Comparison of ENCODE assay signal across 1 cellular context in the genomic region with DNA sequence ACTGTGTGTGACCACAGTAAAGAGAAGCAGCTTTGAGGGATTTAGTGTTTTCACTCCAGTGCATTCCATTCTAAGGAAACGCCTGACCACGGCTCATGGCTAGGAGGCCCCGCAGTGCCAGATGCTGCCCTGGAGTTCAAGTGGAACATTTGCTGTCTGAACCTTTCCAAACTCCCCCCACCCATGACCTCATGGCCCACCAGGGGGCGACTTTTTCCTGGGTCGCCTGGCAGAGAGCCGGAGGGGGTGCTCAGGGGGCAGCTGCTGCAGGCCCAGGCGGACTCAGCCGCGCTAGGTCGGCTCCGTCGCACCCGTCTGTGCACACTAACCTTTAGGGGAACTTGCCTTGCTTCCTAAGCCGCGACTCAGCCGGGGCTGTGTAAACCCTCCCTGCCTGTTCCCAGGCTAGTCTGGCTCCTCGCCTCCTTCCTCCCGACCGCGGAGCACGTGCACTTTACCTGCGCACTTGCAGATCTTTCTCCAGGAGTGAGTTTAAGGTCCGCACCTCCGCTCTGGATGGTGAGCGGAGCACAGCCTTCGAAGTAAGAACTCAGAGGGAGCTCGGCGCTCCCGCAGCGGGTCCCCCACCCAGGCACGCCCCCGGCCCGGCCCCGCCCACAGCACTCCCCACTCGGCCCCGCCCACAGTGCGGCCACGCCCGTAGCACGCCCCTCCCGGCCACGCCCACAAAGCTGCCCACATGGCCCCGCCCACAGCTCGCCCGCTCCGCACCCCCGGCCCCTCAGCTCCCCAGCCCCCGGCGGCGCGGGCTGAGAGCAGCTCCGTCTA.
TF ChIP-seq lines count a peak whose summit lies in the region.

A gene (minus strand): TSS at position 550 of the 789 bp plus-strand sequence. CDS start 17,441 bp downstream, outside the sequence.

TF ChIP-seq in K562, 482 proteins besides CTCF, POLR2A, EP300 and RAD21 (continued from another document and continues in another):
- TF ChIP-seq, protein P1, sequence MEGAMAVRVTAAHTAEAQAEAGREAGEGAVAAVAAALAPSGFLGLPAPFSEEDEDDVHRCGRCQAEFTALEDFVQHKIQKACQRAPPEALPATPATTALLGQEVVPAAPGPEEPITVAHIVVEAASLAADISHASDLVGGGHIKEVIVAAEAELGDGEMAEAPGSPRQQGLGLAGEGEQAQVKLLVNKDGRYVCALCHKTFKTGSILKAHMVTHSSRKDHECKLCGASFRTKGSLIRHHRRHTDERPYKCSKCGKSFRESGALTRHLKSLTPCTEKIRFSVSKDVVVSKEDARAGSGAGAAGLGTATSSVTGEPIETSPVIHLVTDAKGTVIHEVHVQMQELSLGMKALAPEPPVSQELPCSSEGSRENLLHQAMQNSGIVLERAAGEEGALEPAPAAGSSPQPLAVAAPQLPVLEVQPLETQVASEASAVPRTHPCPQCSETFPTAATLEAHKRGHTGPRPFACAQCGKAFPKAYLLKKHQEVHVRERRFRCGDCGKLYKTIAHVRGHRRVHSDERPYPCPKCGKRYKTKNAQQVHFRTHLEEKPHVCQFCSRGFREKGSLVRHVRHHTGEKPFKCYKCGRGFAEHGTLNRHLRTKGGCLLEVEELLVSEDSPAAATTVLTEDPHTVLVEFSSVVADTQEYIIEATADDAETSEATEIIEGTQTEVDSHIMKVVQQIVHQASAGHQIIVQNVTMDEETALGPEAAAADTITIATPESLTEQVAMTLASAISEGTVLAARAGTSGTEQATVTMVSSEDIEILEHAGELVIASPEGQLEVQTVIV (CRISPR knock-in tag; IDR thresholded peaks at IDR 0.05; ENCODE audit: borderline replicate concordance): no peak
- TF ChIP-seq, protein P2, sequence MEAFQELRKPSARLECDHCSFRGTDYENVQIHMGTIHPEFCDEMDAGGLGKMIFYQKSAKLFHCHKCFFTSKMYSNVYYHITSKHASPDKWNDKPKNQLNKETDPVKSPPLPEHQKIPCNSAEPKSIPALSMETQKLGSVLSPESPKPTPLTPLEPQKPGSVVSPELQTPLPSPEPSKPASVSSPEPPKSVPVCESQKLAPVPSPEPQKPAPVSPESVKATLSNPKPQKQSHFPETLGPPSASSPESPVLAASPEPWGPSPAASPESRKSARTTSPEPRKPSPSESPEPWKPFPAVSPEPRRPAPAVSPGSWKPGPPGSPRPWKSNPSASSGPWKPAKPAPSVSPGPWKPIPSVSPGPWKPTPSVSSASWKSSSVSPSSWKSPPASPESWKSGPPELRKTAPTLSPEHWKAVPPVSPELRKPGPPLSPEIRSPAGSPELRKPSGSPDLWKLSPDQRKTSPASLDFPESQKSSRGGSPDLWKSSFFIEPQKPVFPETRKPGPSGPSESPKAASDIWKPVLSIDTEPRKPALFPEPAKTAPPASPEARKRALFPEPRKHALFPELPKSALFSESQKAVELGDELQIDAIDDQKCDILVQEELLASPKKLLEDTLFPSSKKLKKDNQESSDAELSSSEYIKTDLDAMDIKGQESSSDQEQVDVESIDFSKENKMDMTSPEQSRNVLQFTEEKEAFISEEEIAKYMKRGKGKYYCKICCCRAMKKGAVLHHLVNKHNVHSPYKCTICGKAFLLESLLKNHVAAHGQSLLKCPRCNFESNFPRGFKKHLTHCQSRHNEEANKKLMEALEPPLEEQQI (IDR thresholded peaks at IDR 0.05): no peak
- TF ChIP-seq BCOR (IDR thresholded peaks at IDR 0.05) (0 out of 2 replicates have a peak, but pooled peaks have one; percentile 21), MAZ (CRISPR knock-in tag; conservative IDR thresholded peaks at IDR 0.05 in 1 of 2, IDR thresholded peaks at IDR 0.05 in 1 of 2) (peak in 1 of 2 experiments; percentile 79; a peak in 2 of 4 replicates), SMAD2 (IDR thresholded peaks at IDR 0.05; ENCODE audit: low read depth, low read length) (no peak), PHF21A (IDR thresholded peaks at IDR 0.05; ENCODE audit: borderline replicate concordance, low read depth) (0 out of 2 replicates have a peak, but pooled peaks have one; percentile 9), GATAD2A (IDR thresholded peaks at IDR 0.05) (0 out of 2 replicates have a peak, but pooled peaks have one; percentile 24), STAG1 (CRISPR knock-in tag; IDR thresholded peaks at IDR 0.05; ENCODE audit: borderline replicate concordance) (peak; percentile 67; the same call in 1 of the 2 replicates), ZNF561 (CRISPR knock-in tag; conservative IDR thresholded peaks at IDR 0.05) (no peak), CBX3 (IDR thresholded peaks at IDR 0.05; ENCODE audit: borderline replicate concordance in 1 of 2, low read length in 2 of 2) (peak in 1 of 2 experiments; percentile 71; a peak in 1 of 3 replicates), RBFOX2 (IDR thresholded peaks at IDR 0.05; ENCODE audit: low read depth, low read length) (peak; percentile 36; the same call in 1 of the 2 replicates), MYNN (IDR thresholded peaks at IDR 0.05) (no peak), MYNN (CRISPR knock-in tag; IDR thresholded peaks at IDR 0.05) (no peak), NFIC (IDR thresholded peaks at IDR 0.05) (peak; percentile 60), KHSRP (IDR thresholded peaks at IDR 0.05) (no peak), NRF1 (conservative IDR thresholded peaks at IDR 0.05 in 1 of 2, IDR thresholded peaks at IDR 0.05 in 1 of 2) (peak; percentile 27 to 36; a peak in 2 of 4 replicates)
- TF ChIP-seq, protein P3, sequence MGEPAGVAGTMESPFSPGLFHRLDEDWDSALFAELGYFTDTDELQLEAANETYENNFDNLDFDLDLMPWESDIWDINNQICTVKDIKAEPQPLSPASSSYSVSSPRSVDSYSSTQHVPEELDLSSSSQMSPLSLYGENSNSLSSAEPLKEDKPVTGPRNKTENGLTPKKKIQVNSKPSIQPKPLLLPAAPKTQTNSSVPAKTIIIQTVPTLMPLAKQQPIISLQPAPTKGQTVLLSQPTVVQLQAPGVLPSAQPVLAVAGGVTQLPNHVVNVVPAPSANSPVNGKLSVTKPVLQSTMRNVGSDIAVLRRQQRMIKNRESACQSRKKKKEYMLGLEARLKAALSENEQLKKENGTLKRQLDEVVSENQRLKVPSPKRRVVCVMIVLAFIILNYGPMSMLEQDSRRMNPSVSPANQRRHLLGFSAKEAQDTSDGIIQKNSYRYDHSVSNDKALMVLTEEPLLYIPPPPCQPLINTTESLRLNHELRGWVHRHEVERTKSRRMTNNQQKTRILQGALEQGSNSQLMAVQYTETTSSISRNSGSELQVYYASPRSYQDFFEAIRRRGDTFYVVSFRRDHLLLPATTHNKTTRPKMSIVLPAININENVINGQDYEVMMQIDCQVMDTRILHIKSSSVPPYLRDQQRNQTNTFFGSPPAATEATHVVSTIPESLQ (CRISPR knock-in tag; IDR thresholded peaks at IDR 0.05): peak; percentile 81; the same call in 1 of the 2 replicates
- TF ChIP-seq, protein P4, sequence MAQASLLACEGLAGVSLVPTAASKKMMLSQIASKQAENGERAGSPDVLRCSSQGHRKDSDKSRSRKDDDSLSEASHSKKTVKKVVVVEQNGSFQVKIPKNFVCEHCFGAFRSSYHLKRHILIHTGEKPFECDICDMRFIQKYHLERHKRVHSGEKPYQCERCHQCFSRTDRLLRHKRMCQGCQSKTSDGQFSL (CRISPR knock-in tag; IDR thresholded peaks at IDR 0.05): peak; percentile 96
- TF ChIP-seq, protein P4 (tag; IDR thresholded peaks at IDR 0.05): peak in 1 of 2 experiments; percentile 86; a peak in 2 of 4 replicates
- TF ChIP-seq, protein P5, sequence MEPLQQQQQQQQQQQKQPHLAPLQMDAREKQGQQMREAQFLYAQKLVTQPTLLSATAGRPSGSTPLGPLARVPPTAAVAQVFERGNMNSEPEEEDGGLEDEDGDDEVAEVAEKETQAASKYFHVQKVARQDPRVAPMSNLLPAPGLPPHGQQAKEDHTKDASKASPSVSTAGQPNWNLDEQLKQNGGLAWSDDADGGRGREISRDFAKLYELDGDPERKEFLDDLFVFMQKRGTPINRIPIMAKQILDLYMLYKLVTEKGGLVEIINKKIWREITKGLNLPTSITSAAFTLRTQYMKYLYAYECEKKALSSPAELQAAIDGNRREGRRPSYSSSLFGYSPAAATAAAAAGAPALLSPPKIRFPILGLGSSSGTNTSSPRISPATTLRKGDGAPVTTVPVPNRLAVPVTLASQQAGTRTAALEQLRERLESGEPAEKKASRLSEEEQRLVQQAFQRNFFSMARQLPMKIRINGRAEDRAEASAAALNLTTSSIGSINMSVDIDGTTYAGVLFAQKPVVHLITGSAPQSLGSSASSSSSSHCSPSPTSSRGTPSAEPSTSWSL (CRISPR knock-in tag; IDR thresholded peaks at IDR 0.05; ENCODE audit: borderline replicate concordance): no peak
- TF ChIP-seq, protein P6, sequence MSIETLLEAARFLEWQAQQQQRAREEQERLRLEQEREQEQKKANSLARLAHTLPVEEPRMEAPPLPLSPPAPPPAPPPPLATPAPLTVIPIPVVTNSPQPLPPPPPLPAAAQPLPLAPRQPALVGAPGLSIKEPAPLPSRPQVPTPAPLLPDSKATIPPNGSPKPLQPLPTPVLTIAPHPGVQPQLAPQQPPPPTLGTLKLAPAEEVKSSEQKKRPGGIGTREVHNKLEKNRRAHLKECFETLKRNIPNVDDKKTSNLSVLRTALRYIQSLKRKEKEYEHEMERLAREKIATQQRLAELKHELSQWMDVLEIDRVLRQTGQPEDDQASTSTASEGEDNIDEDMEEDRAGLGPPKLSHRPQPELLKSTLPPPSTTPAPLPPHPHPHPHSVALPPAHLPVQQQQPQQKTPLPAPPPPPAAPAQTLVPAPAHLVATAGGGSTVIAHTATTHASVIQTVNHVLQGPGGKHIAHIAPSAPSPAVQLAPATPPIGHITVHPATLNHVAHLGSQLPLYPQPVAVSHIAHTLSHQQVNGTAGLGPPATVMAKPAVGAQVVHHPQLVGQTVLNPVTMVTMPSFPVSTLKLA (conservative IDR thresholded peaks at IDR 0.05): peak; percentile 89 to 94
- TF ChIP-seq, protein P7, sequence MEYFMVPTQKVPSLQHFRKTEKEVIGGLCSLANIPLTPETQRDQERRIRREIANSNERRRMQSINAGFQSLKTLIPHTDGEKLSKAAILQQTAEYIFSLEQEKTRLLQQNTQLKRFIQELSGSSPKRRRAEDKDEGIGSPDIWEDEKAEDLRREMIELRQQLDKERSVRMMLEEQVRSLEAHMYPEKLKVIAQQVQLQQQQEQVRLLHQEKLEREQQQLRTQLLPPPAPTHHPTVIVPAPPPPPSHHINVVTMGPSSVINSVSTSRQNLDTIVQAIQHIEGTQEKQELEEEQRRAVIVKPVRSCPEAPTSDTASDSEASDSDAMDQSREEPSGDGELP (CRISPR knock-in tag; IDR thresholded peaks at IDR 0.05; ENCODE audit: borderline replicate concordance): peak; percentile 66; the same call in 1 of the 2 replicates
- TF ChIP-seq, protein P8, sequence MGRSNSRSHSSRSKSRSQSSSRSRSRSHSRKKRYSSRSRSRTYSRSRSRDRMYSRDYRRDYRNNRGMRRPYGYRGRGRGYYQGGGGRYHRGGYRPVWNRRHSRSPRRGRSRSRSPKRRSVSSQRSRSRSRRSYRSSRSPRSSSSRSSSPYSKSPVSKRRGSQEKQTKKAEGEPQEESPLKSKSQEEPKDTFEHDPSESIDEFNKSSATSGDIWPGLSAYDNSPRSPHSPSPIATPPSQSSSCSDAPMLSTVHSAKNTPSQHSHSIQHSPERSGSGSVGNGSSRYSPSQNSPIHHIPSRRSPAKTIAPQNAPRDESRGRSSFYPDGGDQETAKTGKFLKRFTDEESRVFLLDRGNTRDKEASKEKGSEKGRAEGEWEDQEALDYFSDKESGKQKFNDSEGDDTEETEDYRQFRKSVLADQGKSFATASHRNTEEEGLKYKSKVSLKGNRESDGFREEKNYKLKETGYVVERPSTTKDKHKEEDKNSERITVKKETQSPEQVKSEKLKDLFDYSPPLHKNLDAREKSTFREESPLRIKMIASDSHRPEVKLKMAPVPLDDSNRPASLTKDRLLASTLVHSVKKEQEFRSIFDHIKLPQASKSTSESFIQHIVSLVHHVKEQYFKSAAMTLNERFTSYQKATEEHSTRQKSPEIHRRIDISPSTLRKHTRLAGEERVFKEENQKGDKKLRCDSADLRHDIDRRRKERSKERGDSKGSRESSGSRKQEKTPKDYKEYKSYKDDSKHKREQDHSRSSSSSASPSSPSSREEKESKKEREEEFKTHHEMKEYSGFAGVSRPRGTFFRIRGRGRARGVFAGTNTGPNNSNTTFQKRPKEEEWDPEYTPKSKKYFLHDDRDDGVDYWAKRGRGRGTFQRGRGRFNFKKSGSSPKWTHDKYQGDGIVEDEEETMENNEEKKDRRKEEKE (IDR thresholded peaks at IDR 0.05; ENCODE audit: borderline replicate concordance in 1 of 2, control insufficient read depth in 1 of 2, low read depth in 2 of 2, low read length in 1 of 2): no peak
